10 cellular contexts compared by ENCODE assay signal in the genomic region with DNA sequence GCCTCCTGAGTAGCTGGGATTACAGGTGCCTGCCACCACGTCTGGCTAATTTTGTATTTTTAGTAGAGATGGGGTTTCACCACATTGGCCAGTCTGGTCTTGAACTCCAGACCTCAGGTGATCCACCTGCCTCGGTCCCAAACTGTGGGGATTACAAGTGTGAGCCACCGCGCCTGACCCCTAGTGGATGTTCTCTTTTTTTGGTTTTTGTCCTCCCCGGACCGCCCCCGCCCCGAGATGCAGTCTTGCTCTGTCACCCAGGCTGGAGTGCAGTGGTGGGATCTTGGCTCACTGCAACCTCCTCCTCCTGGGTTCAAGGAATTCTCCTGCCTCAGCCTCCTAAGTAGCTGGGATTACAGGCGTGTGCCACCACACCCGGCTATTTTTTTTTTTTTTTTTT. TPM values are rescaled to one million over a fixed set of nuclear protein-coding genes. Genes with fewer than 3 reads are reported as not detected.
A peak's percentile ranks its signal among the peaks of the same experiment; 100 is the strongest.
DNase-seq lines count a peak whose midpoint lies in the region; ATAC-seq and TF ChIP-seq lines count a peak whose summit lies in the region.
"Not testable (repeated sequence)": the region's sequence is repeated elsewhere in the genome, so short reads cannot be mapped to it uniquely, and the experiment has no call there.
"Had no signal": no experiment of that assay in that cellular context is flagged by ENCODE, and none has a peak within 500 bp of the region (broad histone marks: within the 10 kb centered on the region; RNA-seq: fewer than 3 reads in every experiment).

No MANE protein-coding gene starts in this region.

- not testable (repeated sequence) for H3K36me3 Mint-ChIP-seq in activated CD4-positive, alpha-beta memory T cell treated with anti-CD3 and anti-CD28 coated beads for 36 hours; activated naive CD8-positive, alpha-beta T cell treated with anti-CD3 and anti-CD28 coated beads, Interleukin-2, amount 10 ng/mL, durations not matched to agents 7 days and 5 days; progenitor cell of endocrine pancreas (ENCODE audit: insufficient read depth)

- not testable (repeated sequence) for H2AFZ ChIP-seq in PC-9

- ATAC-seq in activated naive CD8-positive, alpha-beta T cell treated with anti-CD3 and anti-CD28 coated beads, Interleukin-2, amount 10 ng/mL, durations not matched to agents 7 days and 5 days (ENCODE audit: low read depth); foreskin keratinocyte: not testable (repeated sequence)

- H3K4me3 ChIP-seq in GM12865 (ENCODE audit: low read depth, low read length); PC-9: not testable (repeated sequence)

- BruUV-seq in PC-9 (replicated peaks; lab: Mats Ljungman, UMichigan) = not testable (repeated sequence)

- intact Hi-C loops in PC-9 (cut with micrococcal nuclease; ENCODE audit: unreplicated experiment); activated CD4-positive, alpha-beta memory T cell treated with anti-CD3 and anti-CD28 coated beads for 36 hours (cut with micrococcal nuclease): not testable (repeated sequence)

- not testable (repeated sequence) for H3K27ac Mint-ChIP-seq in activated CD4-positive, alpha-beta memory T cell treated with anti-CD3 and anti-CD28 coated beads for 36 hours; activated naive CD8-positive, alpha-beta T cell treated with anti-CD3 and anti-CD28 coated beads, Interleukin-2, amount 10 ng/mL, durations not matched to agents 7 days and 5 days; progenitor cell of endocrine pancreas

- CTCF ChIA-PET in PC-9 (lab: Charles Lee) = not testable (repeated sequence)
- CTCF ChIA-PET in activated CD4-positive, alpha-beta memory T cell treated with anti-CD3 and anti-CD28 coated beads for 36 hours (lab: Charles Lee) = interaction anchor here (0.6 to 1.3 kb wide), 2 partner anchors 15 to 44 kb away, joined by 3 read pairs; no protein-coding TSS in a partner anchor

- H3K27me3 Mint-ChIP-seq in activated CD4-positive, alpha-beta memory T cell treated with anti-CD3 and anti-CD28 coated beads for 36 hours = peaks cover 39% of the 10 kb centered on the region
- H3K27me3 Mint-ChIP-seq in activated naive CD8-positive, alpha-beta T cell treated with anti-CD3 and anti-CD28 coated beads, Interleukin-2, amount 10 ng/mL, durations not matched to agents 7 days and 5 days = peaks cover 48% of the 10 kb centered on the region
- H3K27me3 Mint-ChIP-seq in progenitor cell of endocrine pancreas = peaks cover 13% of the 10 kb centered on the region

- H3K27me3 ChIP-seq in PC-9 (ENCODE audit: insufficient read depth, low read depth) = peaks cover 20% of the 10 kb centered on the region; the same call in 1 of the 2 replicates
- H3K27me3 ChIP-seq in foreskin keratinocyte = peaks cover 41% of the 10 kb centered on the region

- H3K9me3 ChIP-seq in PC-9 (ENCODE audit: insufficient read depth, low read depth) = not testable (repeated sequence)

- H3K4me1 ChIP-seq in PC-9 (replicated peaks; ENCODE audit: insufficient read depth) = peaks cover 30% of the 10 kb centered on the region
- H3K4me1 ChIP-seq in foreskin keratinocyte = not testable (repeated sequence)

- H3K9me3 Mint-ChIP-seq in activated CD4-positive, alpha-beta memory T cell treated with anti-CD3 and anti-CD28 coated beads for 36 hours; activated naive CD8-positive, alpha-beta T cell treated with anti-CD3 and anti-CD28 coated beads, Interleukin-2, amount 10 ng/mL, durations not matched to agents 7 days and 5 days; progenitor cell of endocrine pancreas (ENCODE audit: low read depth): not testable (repeated sequence)

- peaks cover 16% of the 10 kb centered on the region; the same call in 1 of the 2 replicates for H3F3A ChIP-seq in PC-9 (ENCODE audit: insufficient read depth, low read depth)

- H3K27ac ChIP-seq in PC-9, foreskin keratinocyte: not testable (repeated sequence)

- TF ChIP-seq CTCF in GM12865 (IDR thresholded peaks at IDR 0.05; ENCODE audit: insufficient read depth, low read depth, low read length, missing control alignments) (peak; percentile 37), foreskin keratinocyte (conservative IDR thresholded peaks at IDR 0.05) (peak; percentile 12), progenitor cell of endocrine pancreas (IDR thresholded peaks at IDR 0.05; ENCODE audit: unreplicated experiment) (peak; percentile 30)
- not testable (repeated sequence) for TF ChIP-seq CTCF in PC-9 (conservative IDR thresholded peaks at IDR 0.05)

- DNase-seq in GM12865 (ENCODE audit: low read depth) = peak; percentile 54
- peak; percentile 42 for DNase-seq in KBM-7
- DNase-seq in PC-9; foreskin keratinocyte; progenitor cell of endocrine pancreas (ENCODE audit: low spot score, unreplicated experiment): not testable (repeated sequence)
- peak; percentile 60 for DNase-seq in activated CD4-positive, alpha-beta memory T cell treated with anti-CD3 and anti-CD28 coated beads for 36 hours
- peak; percentile 43 for DNase-seq in activated naive CD8-positive, alpha-beta T cell treated with anti-CD3 and anti-CD28 coated beads, Interleukin-2, amount 10 ng/mL, durations not matched to agents 7 days and 5 days

- not testable (repeated sequence) for H3K79me2 ChIP-seq in PC-9 (ENCODE audit: low read depth)

- H3K4me2 ChIP-seq in PC-9 = peak overlapping the region; percentile 52; the same call in 1 of the 2 replicates

- H4K20me1 ChIP-seq in PC-9 (ENCODE audit: insufficient read depth) = not testable (repeated sequence)

- H3K36me3 ChIP-seq in PC-9 (ENCODE audit: low read depth) = not testable (repeated sequence)

- H3K9me2 ChIP-seq in PC-9 (ENCODE audit: insufficient read depth) = not testable (repeated sequence)

- in situ Hi-C loops in KBM-7 (cut with MboI; ENCODE audit: low pct_unique_long_range_greater_than_20kb, low sequenced_read_pairs) = loop anchor here (25.0 kb wide), 1 partner anchor 108 kb away; no protein-coding TSS in a partner anchor

- POLR2A ChIA-PET in PC-9 (lab: Charles Lee; ENCODE audit: unreplicated experiment); activated CD4-positive, alpha-beta memory T cell treated with anti-CD3 and anti-CD28 coated beads for 36 hours (lab: Charles Lee): not testable (repeated sequence)
- POLR2A ChIA-PET in activated naive CD8-positive, alpha-beta T cell treated with anti-CD3 and anti-CD28 coated beads, Interleukin-2, amount 10 ng/mL, durations not matched to agents 7 days and 5 days (lab: Charles Lee) = interaction anchor here (1.3 kb wide), 1 partner anchor 23 kb away, joined by 3 read pairs; no protein-coding TSS in a partner anchor

- not testable (repeated sequence) for H3K4me3 Mint-ChIP-seq in activated CD4-positive, alpha-beta memory T cell treated with anti-CD3 and anti-CD28 coated beads for 36 hours; activated naive CD8-positive, alpha-beta T cell treated with anti-CD3 and anti-CD28 coated beads, Interleukin-2, amount 10 ng/mL, durations not matched to agents 7 days and 5 days; progenitor cell of endocrine pancreas (ENCODE audit: low read depth)

- H3K4me1 Mint-ChIP-seq in activated CD4-positive, alpha-beta memory T cell treated with anti-CD3 and anti-CD28 coated beads for 36 hours (ENCODE audit: low read depth); activated naive CD8-positive, alpha-beta T cell treated with anti-CD3 and anti-CD28 coated beads, Interleukin-2, amount 10 ng/mL, durations not matched to agents 7 days and 5 days: not testable (repeated sequence)
- H3K4me1 Mint-ChIP-seq in progenitor cell of endocrine pancreas (ENCODE audit: low read depth) = peaks cover 18% of the 10 kb centered on the region

RNA-seq across cellular contexts. Expression of gene FBN3, which starts 4.6 kb away (rescaled TPM):
- 0.05 TPM in 1 of 2 replicates, not detected in the other for total RNA-seq in PC-9 (2021)
- not detected for total RNA-seq in activated CD4-positive, alpha-beta memory T cell treated with anti-CD3 and anti-CD28 coated beads for 36 hours
- under 1 TPM; 0.03 to 0.50 TPM for total RNA-seq in activated naive CD8-positive, alpha-beta T cell treated with anti-CD3 and anti-CD28 coated beads, Interleukin-2, amount 10 ng/mL, durations not matched to agents 7 days and 5 days
- total RNA-seq in foreskin keratinocyte = not detected in 2 replicates
- polyA plus RNA-seq in foreskin keratinocyte = not detected in 2 replicates
- total RNA-seq in progenitor cell of endocrine pancreas = 121 and 122 TPM in 2 replicates
- total RNA-seq: GM23248; M059J; naive thymus-derived CD8-positive, alpha-beta T cell had no signal
- polyA plus RNA-seq: GM23248; naive thymus-derived CD8-positive, alpha-beta T cell had no signal

RNA-seq across cellular contexts. Expression of gene CERS4, which starts 55.2 kb away (rescaled TPM):
- total RNA-seq in PC-9 (2021) = 7.2 and 8.4 TPM in 2 replicates
- 10 to 100 TPM; 24.3 to 25.1 TPM for total RNA-seq in activated CD4-positive, alpha-beta memory T cell treated with anti-CD3 and anti-CD28 coated beads for 36 hours
- total RNA-seq in activated naive CD8-positive, alpha-beta T cell treated with anti-CD3 and anti-CD28 coated beads, Interleukin-2, amount 10 ng/mL, durations not matched to agents 7 days and 5 days = 10 to 100 TPM; 32.5 to 32.8 TPM
- total RNA-seq in foreskin keratinocyte = 5.2 and 9.9 TPM in 2 replicates
- 5.5 and 9.8 TPM in 2 replicates for polyA plus RNA-seq in foreskin keratinocyte
- 67.5 and 78.4 TPM in 2 replicates for total RNA-seq in progenitor cell of endocrine pancreas
- total RNA-seq: GM23248 had no signal
- polyA plus RNA-seq: GM23248 had no signal

Comparison
In these comparisons a context has a peak if more than half of its experiments do, and no peak if none do; other contexts are left out.
1. RNA of gene FBN3, which starts 4.6 kb away (total RNA-seq): 121 to 122 TPM in progenitor cell of endocrine pancreas; 0.03 to 0.50 TPM in activated naive CD8-positive, alpha-beta T cell treated with anti-CD3 and anti-CD28 coated beads, Interleukin-2, amount 10 ng/mL, durations not matched to agents 7 days and 5 days, 0.05 TPM in PC-9, not detected in activated CD4-positive, alpha-beta memory T cell treated with anti-CD3 and anti-CD28 coated beads for 36 hours and not detected in foreskin keratinocyte; every median in the first group is over 10 times any median in the second.